ENCODE assay signal across 9 cellular contexts in genomic region chrX:13647709-13648212, GRCh38. TPM values are rescaled to one million over a fixed set of nuclear protein-coding genes. Genes with fewer than 3 reads are reported as not detected.
DNase-seq lines count a peak whose midpoint lies in the region; ATAC-seq and TF ChIP-seq lines count a peak whose summit lies in the region.
"Had no signal": no experiment of that assay in that cellular context is flagged by ENCODE, and none has a peak within 500 bp of the region (broad histone marks: within the 10 kb centered on the region; RNA-seq: fewer than 3 reads in every experiment).

No MANE protein-coding gene starts in this region.

- no peak overlapping the region for H4K12ac ChIP-seq in trophoblast cell (ENCODE audit: low read depth, low read length)

- H2AK5ac ChIP-seq in trophoblast cell (ENCODE audit: low read length): no peak overlapping the region

- WGBS in trophoblast cell (ENCODE audit: extremely low coverage, insufficient coverage, insufficient read length): no CpG with 5 or more reads among the region's 8 CpGs

- peaks cover 0 to 2% of the 10 kb centered on the region in 2 experiments for H3K4me1 ChIP-seq in trophoblast cell (ENCODE audit: control insufficient read depth in 1 of 2, insufficient read depth in 2 of 2, low read length in 2 of 2)

- no peaks in the 10 kb centered on the region for H3K9me3 ChIP-seq in trophoblast cell (ENCODE audit: insufficient read depth, low read depth, low read length)
- H3K9me3 ChIP-seq: BLaER1 had no signal

- no peak overlapping the region for H3K4me3 Mint-ChIP-seq in activated B cell treated with CpG ODN at 0.5 μM for 24 hours
- no peak overlapping the region for H3K4me3 Mint-ChIP-seq in dendritic cell treated with granulocyte-macrophage colony-stimulating factor and Interleukin-4, amounts not matched to agents 40 ng/mL and 50 ng/mL, for 4 days

- DNase-seq in activated gamma-delta T cell treated with Interleukin-2 at 50 U/mL for 16 hours (peak; percentile 60), activated gamma-delta T cell (lab: John Stamatoyannopoulos, UW) (no peak), activated B cell treated with CpG ODN at 0.5 μM for 24 hours (no peak), trophoblast cell (peak; percentile 51 to 68), NCI-H2081 treated with DMSO at 0.1 percent for 48 hours (lab: John Stamatoyannopoulos, UW) (no peak), GOT3 (lab: John Stamatoyannopoulos, UW) (no peak)

- H2BK12ac ChIP-seq in trophoblast cell (ENCODE audit: low read length): no peak overlapping the region

- no peaks in the 10 kb centered on the region for H3K27me3 Mint-ChIP-seq in activated B cell treated with CpG ODN at 0.5 μM for 24 hours
- no peaks in the 10 kb centered on the region for H3K27me3 Mint-ChIP-seq in dendritic cell treated with granulocyte-macrophage colony-stimulating factor and Interleukin-4, amounts not matched to agents 40 ng/mL and 50 ng/mL, for 4 days

- no peak overlapping the region for H3K9ac ChIP-seq in trophoblast cell (ENCODE audit: low read length)
- H3K9ac ChIP-seq: BLaER1 had no signal

- CTCF ChIA-PET in activated B cell treated with CpG ODN at 0.5 μM for 24 hours (lab: Charles Lee): no interaction called here

- no peak overlapping the region for H4K91ac ChIP-seq in trophoblast cell (ENCODE audit: low read depth, low read length)

- peaks cover 7% of the 10 kb centered on the region for H3K4me1 Mint-ChIP-seq in activated B cell treated with CpG ODN at 0.5 μM for 24 hours
- peaks cover 6% of the 10 kb centered on the region for H3K4me1 Mint-ChIP-seq in dendritic cell treated with granulocyte-macrophage colony-stimulating factor and Interleukin-4, amounts not matched to agents 40 ng/mL and 50 ng/mL, for 4 days (ENCODE audit: low read depth)

- H3K4me3 ChIP-seq in trophoblast cell (ENCODE audit: low read depth, low read length): no peak overlapping the region
- H3K4me3 ChIP-seq: BLaER1 had no signal

- no peak overlapping the region for H4K8ac ChIP-seq in trophoblast cell (ENCODE audit: low read depth, low read length)

- no peak overlapping the region for H3K23ac ChIP-seq in trophoblast cell (ENCODE audit: low read length)

- POLR2A ChIA-PET in activated B cell treated with CpG ODN at 0.5 μM for 24 hours (lab: Charles Lee): no interaction called here

- no peak overlapping the region for H3K4me2 ChIP-seq in trophoblast cell (ENCODE audit: low read length)
- H3K4me2 ChIP-seq: BLaER1 had no signal

- no peak for TF ChIP-seq CTCF in activated B cell treated with CpG ODN at 0.5 μM for 24 hours (IDR thresholded peaks at IDR 0.05)

- peaks cover 2% of the 10 kb centered on the region for H3K79me1 ChIP-seq in trophoblast cell (ENCODE audit: low read length)

- no peak overlapping the region for H2AFZ ChIP-seq in trophoblast cell (ENCODE audit: insufficient read depth, low read length, poor library complexity)

- H3K36me3 Mint-ChIP-seq in activated B cell treated with CpG ODN at 0.5 μM for 24 hours (ENCODE audit: low read depth): no peaks in the 10 kb centered on the region
- no peaks in the 10 kb centered on the region for H3K36me3 Mint-ChIP-seq in dendritic cell treated with granulocyte-macrophage colony-stimulating factor and Interleukin-4, amounts not matched to agents 40 ng/mL and 50 ng/mL, for 4 days (ENCODE audit: low read depth)

- no peaks in the 10 kb centered on the region for H3K27me3 ChIP-seq in trophoblast cell (ENCODE audit: insufficient read depth, low read length)

- H3K9me3 Mint-ChIP-seq in activated B cell treated with CpG ODN at 0.5 μM for 24 hours: no peaks in the 10 kb centered on the region
- no peaks in the 10 kb centered on the region for H3K9me3 Mint-ChIP-seq in dendritic cell treated with granulocyte-macrophage colony-stimulating factor and Interleukin-4, amounts not matched to agents 40 ng/mL and 50 ng/mL, for 4 days

- no peak overlapping the region for H2BK5ac ChIP-seq in trophoblast cell (ENCODE audit: low read depth, low read length, poor library complexity)

- H3K27ac Mint-ChIP-seq in activated B cell treated with CpG ODN at 0.5 μM for 24 hours: peak overlapping the region; percentile 30
- H3K27ac Mint-ChIP-seq in dendritic cell treated with granulocyte-macrophage colony-stimulating factor and Interleukin-4, amounts not matched to agents 40 ng/mL and 50 ng/mL, for 4 days: peak overlapping the region; percentile 78

- H3K79me2 ChIP-seq in trophoblast cell (ENCODE audit: control insufficient read depth, insufficient read depth, low read length, poor library complexity): no peaks in the 10 kb centered on the region

- H3K36me3 ChIP-seq in trophoblast cell (ENCODE audit: control insufficient read depth in 1 of 2, insufficient read depth in 2 of 2, low read length in 2 of 2): no peaks in the 10 kb centered on the region
- H3K36me3 ChIP-seq: BLaER1 had no signal

- no peak overlapping the region for H3K27ac ChIP-seq in trophoblast cell (ENCODE audit: low read depth, low read length)
- H3K27ac ChIP-seq: BLaER1 had no signal

- intact Hi-C loops in activated B cell treated with CpG ODN at 0.5 μM for 24 hours (cut with micrococcal nuclease): loop anchor here (5.0 to 10.0 kb wide), 3 partner anchors 155 to 833 kb away; no protein-coding TSS in a partner anchor
- intact Hi-C loops in dendritic cell treated with granulocyte-macrophage colony-stimulating factor and Interleukin-4, amounts not matched to agents 40 ng/mL and 50 ng/mL, for 4 days (cut with micrococcal nuclease): loop anchor here (2.0 kb wide), 1 partner anchor 141 kb away; no protein-coding TSS in a partner anchor

- no peak overlapping the region for H3K4ac ChIP-seq in trophoblast cell (ENCODE audit: low read depth, low read length)

- ATAC-seq in activated B cell treated with CpG ODN at 0.5 μM for 24 hours (ENCODE audit: low read depth): no peak
- no peak for ATAC-seq in GM21360 (IDR thresholded peaks at IDR 0.05; ENCODE audit: unreplicated experiment)

- no peak overlapping the region for H3K14ac ChIP-seq in trophoblast cell (ENCODE audit: low read length)

- H3K18ac ChIP-seq in trophoblast cell (ENCODE audit: low read length): no peak overlapping the region

- no peak overlapping the region for H2BK120ac ChIP-seq in trophoblast cell (ENCODE audit: insufficient read depth, low read length, poor library complexity)

RNA-seq across cellular contexts. Expression of gene TCEANC, which starts 5.2 kb away (rescaled TPM):
- total RNA-seq in activated B cell treated with CpG ODN at 0.5 μM for 24 hours: 5.1 and 5.9 TPM in 2 replicates
- polyA plus RNA-seq in trophoblast cell (2013): 1.7 and 1.8 TPM in 2 replicates

RNA-seq across cellular contexts. Expression of gene RAB9A, which starts 41.2 kb away (rescaled TPM):
- total RNA-seq in activated B cell treated with CpG ODN at 0.5 μM for 24 hours: 26.1 and 27.7 TPM in 2 replicates
- polyA plus RNA-seq in trophoblast cell (2013): 78.2 and 82.7 TPM in 2 replicates

Comparison
In these comparisons a context has a peak if more than half of its experiments do, and no peak if none do; other contexts are left out.
1. DNase-seq: peak in activated gamma-delta T cell treated with Interleukin-2 at 50 U/mL for 16 hours (single experiment) and trophoblast cell (2 of 2); none in activated gamma-delta T cell (single experiment), activated B cell treated with CpG ODN at 0.5 μM for 24 hours (single experiment), NCI-H2081 treated with DMSO at 0.1 percent for 48 hours (single experiment) and GOT3 (single experiment).